9 cellular contexts compared by ENCODE assay signal in genomic region chr11:96187779-96188624, GRCh38.
DNase-seq lines count a peak whose midpoint lies in the region; ATAC-seq and TF ChIP-seq lines count a peak whose summit lies in the region.
"Had no signal": no experiment of that assay in that cellular context is flagged by ENCODE, and none has a peak within 500 bp of the region (broad histone marks: within the 10 kb centered on the region; RNA-seq: fewer than 3 reads in every experiment).

No MANE protein-coding gene starts in this region.

- ATAC-seq in omental fat pad (ENCODE audit: low FRiP score) (peak; percentile 91), GM21529 (IDR thresholded peaks at IDR 0.05; ENCODE audit: unreplicated experiment) (no peak), HG03159 (IDR thresholded peaks at IDR 0.05; ENCODE audit: unreplicated experiment) (no peak), HG02759 (IDR thresholded peaks at IDR 0.05; ENCODE audit: unreplicated experiment) (no peak)

- peaks cover 41 to 69% (median 60%) of the 10 kb centered on the region in 3 donors for H3K4me1 Mint-ChIP-seq in CD8-positive, alpha-beta memory T cell

- POLR2A ChIA-PET in CD8-positive, alpha-beta memory T cell (lab: Charles Lee), result no interaction called here

- no peak overlapping the region for H3K4me3 ChIP-seq in CD8-positive, alpha-beta memory T cell (ENCODE audit: low read length)
- H3K4me3 ChIP-seq in MG63 (no peak overlapping the region), choroid plexus epithelial cell (ENCODE audit: low read depth, low read length) (no peak overlapping the region)

- H3K27me3 ChIP-seq in CD8-positive, alpha-beta memory T cell (ENCODE audit: insufficient read depth, low read length, poor library complexity, severe bottlenecking), result no peaks in the 10 kb centered on the region
- no peaks in the 10 kb centered on the region for H3K27me3 ChIP-seq in MG63

- H3K4me3 Mint-ChIP-seq in CD8-positive, alpha-beta memory T cell, result peak overlapping the region in 6 of 7 donors; percentile 26 to 65 (median 50)

- no peaks in the 10 kb centered on the region for H3K27me3 Mint-ChIP-seq in CD8-positive, alpha-beta memory T cell

- no peak for DNase-seq in CD8-positive, alpha-beta memory T cell
- DNase-seq in MG63, result peak; percentile 86
- DNase-seq in choroid plexus epithelial cell (ENCODE audit: low read depth), result peak; percentile 89
- no peak for DNase-seq in omental fat pad (ENCODE audit: low spot score)
- no peak for DNase-seq in activated effector memory CD4-positive, alpha-beta T cell treated with anti-CD3 and anti-CD28 coated beads, Interleukin-2, amount 50 U/mL, for 16 hours
- DNase-seq: retina had no signal

- H3K4me1 ChIP-seq in CD8-positive, alpha-beta memory T cell (ENCODE audit: insufficient read depth, low read length), result peaks cover 33% of the 10 kb centered on the region

- no peak for TF ChIP-seq CTCF in choroid plexus epithelial cell (conservative IDR thresholded peaks at IDR 0.05; ENCODE audit: low read depth, low read length)
- no peak for TF ChIP-seq CTCF in omental fat pad (IDR thresholded peaks at IDR 0.05)

- H3K36me3 ChIP-seq in CD8-positive, alpha-beta memory T cell (ENCODE audit: insufficient read depth, low read length), result no peaks in the 10 kb centered on the region
- no peaks in the 10 kb centered on the region for H3K36me3 ChIP-seq in MG63

- H3K27ac Mint-ChIP-seq in CD8-positive, alpha-beta memory T cell, result peak overlapping the region in 7 of 8 donors; percentile 5 to 79 (median 75)

- peaks cover 4 to 8% (median 8%) of the 10 kb centered on the region in 3 donors for H3K36me3 Mint-ChIP-seq in CD8-positive, alpha-beta memory T cell

- H3K9me3 Mint-ChIP-seq in CD8-positive, alpha-beta memory T cell, result no peaks in the 10 kb centered on the region

- H3K27ac ChIP-seq in CD8-positive, alpha-beta memory T cell (ENCODE audit: low read depth, low read length), result no peak overlapping the region

- CTCF ChIA-PET in CD8-positive, alpha-beta memory T cell (lab: Charles Lee), result interaction anchor here (1.5 to 1.7 kb wide), 2 partner anchors 90 to 153 kb away, joined by 3 to 4 read pairs; no protein-coding TSS in a partner anchor

- H3K9me3 ChIP-seq in CD8-positive, alpha-beta memory T cell (ENCODE audit: low read length), result no peaks in the 10 kb centered on the region
- no peaks in the 10 kb centered on the region for H3K9me3 ChIP-seq in MG63

Comparison
In these comparisons a context has a peak if more than half of its experiments do, and no peak if none do; other contexts are left out.
1. DNase-seq: peak in MG63 (single experiment) and choroid plexus epithelial cell (single experiment); none in CD8-positive, alpha-beta memory T cell (0 of 5), omental fat pad (single experiment) and activated effector memory CD4-positive, alpha-beta T cell treated with anti-CD3 and anti-CD28 coated beads, Interleukin-2, amount 50 U/mL, for 16 hours (single experiment).